Comparison of ENCODE assay signal across 8 cellular contexts in genomic region chr2:218323526-218324472, GRCh38. TPM values are rescaled to one million over a fixed set of nuclear protein-coding genes. Genes with fewer than 3 reads are reported as not detected.
DNase-seq lines count a peak whose midpoint lies in the region; ATAC-seq and TF ChIP-seq lines count a peak whose summit lies in the region.

No MANE protein-coding gene starts in this region.

- CTCF ChIA-PET in activated CD8-positive, alpha-beta T cell treated with anti-CD3 and anti-CD28 coated beads, Interleukin-2, amount 10 ng/mL, durations not matched to agents 7 days and 5 days (lab: Charles Lee): interaction anchor here (2.2 kb wide), 1 partner anchor 22 kb away, joined by 6 read pairs; no protein-coding TSS in a partner anchor

- peak overlapping the region; percentile 79 for H3K27ac ChIP-seq in cardiac muscle cell

- peaks cover 14% of the 10 kb centered on the region for H3K27me3 Mint-ChIP-seq in activated CD8-positive, alpha-beta T cell treated with anti-CD3 and anti-CD28 coated beads, Interleukin-2, amount 10 ng/mL, durations not matched to agents 7 days and 5 days (ENCODE audit: low read depth)
- H3K27me3 Mint-ChIP-seq in progenitor cell of endocrine pancreas: no peaks in the 10 kb centered on the region

- H3K9me3 ChIP-seq in cardiac muscle cell (ENCODE audit: low read depth): no peaks in the 10 kb centered on the region

- H3K27me3 ChIP-seq in cardiac muscle cell: no peaks in the 10 kb centered on the region

- H3K9me3 Mint-ChIP-seq in activated CD8-positive, alpha-beta T cell treated with anti-CD3 and anti-CD28 coated beads, Interleukin-2, amount 10 ng/mL, durations not matched to agents 7 days and 5 days (ENCODE audit: insufficient read depth): no peaks in the 10 kb centered on the region
- H3K9me3 Mint-ChIP-seq in progenitor cell of endocrine pancreas (ENCODE audit: low read depth): no peaks in the 10 kb centered on the region

- ATAC-seq in activated CD8-positive, alpha-beta T cell treated with anti-CD3 and anti-CD28 coated beads, Interleukin-2, amount 10 ng/mL, durations not matched to agents 7 days and 5 days: no peak

- H3K27ac Mint-ChIP-seq in activated CD8-positive, alpha-beta T cell treated with anti-CD3 and anti-CD28 coated beads, Interleukin-2, amount 10 ng/mL, durations not matched to agents 7 days and 5 days: peak overlapping the region; percentile 3
- peak overlapping the region; percentile 86 for H3K27ac Mint-ChIP-seq in progenitor cell of endocrine pancreas

- H3K4me1 ChIP-seq in cardiac muscle cell (ENCODE audit: low read depth): peaks cover 47% of the 10 kb centered on the region

- TF ChIP-seq EP300 in Ishikawa (IDR thresholded peaks at IDR 0.05; ENCODE audit: borderline replicate concordance): no peak

- peak overlapping the region; percentile 70 for H3K4me3 Mint-ChIP-seq in activated CD8-positive, alpha-beta T cell treated with anti-CD3 and anti-CD28 coated beads, Interleukin-2, amount 10 ng/mL, durations not matched to agents 7 days and 5 days
- H3K4me3 Mint-ChIP-seq in progenitor cell of endocrine pancreas (ENCODE audit: low read depth): peak overlapping the region; percentile 94

- peaks cover 23% of the 10 kb centered on the region for H3K4me1 Mint-ChIP-seq in activated CD8-positive, alpha-beta T cell treated with anti-CD3 and anti-CD28 coated beads, Interleukin-2, amount 10 ng/mL, durations not matched to agents 7 days and 5 days (ENCODE audit: low read depth)
- peaks cover 35% of the 10 kb centered on the region for H3K4me1 Mint-ChIP-seq in progenitor cell of endocrine pancreas (ENCODE audit: low read depth)

- TF ChIP-seq CTCF in cardiac muscle cell (IDR thresholded peaks at IDR 0.05; ENCODE audit: low read depth, low read length) (no peak), progenitor cell of endocrine pancreas (IDR thresholded peaks at IDR 0.05; ENCODE audit: unreplicated experiment) (no peak)

- H3K4me3 ChIP-seq in cardiac muscle cell: peak overlapping the region; percentile 42

- H3K36me3 ChIP-seq in cardiac muscle cell: no peaks in the 10 kb centered on the region

- DNase-seq in Caki2 (ENCODE audit: low read depth): peak; percentile 88
- no peak for DNase-seq in activated CD8-positive, alpha-beta T cell treated with anti-CD3 and anti-CD28 coated beads, Interleukin-2, amount 10 ng/mL, durations not matched to agents 7 days and 5 days
- peak; percentile 85 to 92 for DNase-seq in cardiac muscle cell (ENCODE audit: low read depth in 1 of 2, low spot score in 1 of 2)
- no peak for DNase-seq in progenitor cell of endocrine pancreas (ENCODE audit: low spot score, unreplicated experiment)
- no peak for DNase-seq in D341Med (ENCODE audit: low spot score)
- no peak for DNase-seq in GM19240 (ENCODE audit: insufficient read length, low spot score)
- DNase-seq in GOT3 (lab: John Stamatoyannopoulos, UW): no peak

- in situ Hi-C loops in Caki2 (cut with HindIII; ENCODE audit: low pct_unique_long_range_greater_than_20kb, low sequenced_read_pairs): no loop called here

- POLR2A ChIA-PET in activated CD8-positive, alpha-beta T cell treated with anti-CD3 and anti-CD28 coated beads, Interleukin-2, amount 10 ng/mL, durations not matched to agents 7 days and 5 days (lab: Charles Lee): no interaction called here

- H3K36me3 Mint-ChIP-seq in activated CD8-positive, alpha-beta T cell treated with anti-CD3 and anti-CD28 coated beads, Interleukin-2, amount 10 ng/mL, durations not matched to agents 7 days and 5 days (ENCODE audit: low read depth): no peaks in the 10 kb centered on the region
- peaks cover 1% of the 10 kb centered on the region for H3K36me3 Mint-ChIP-seq in progenitor cell of endocrine pancreas (ENCODE audit: insufficient read depth)

- no peak for TF ChIP-seq RAD21 in Ishikawa (IDR thresholded peaks at IDR 0.05; ENCODE audit: low read depth)

TF ChIP-seq in Ishikawa, 13 proteins besides CTCF, POLR2A, EP300 and RAD21:
- TF ChIP-seq EGR1 (IDR thresholded peaks at IDR 0.05): no peak
- peak; percentile 81 for TF ChIP-seq CEBPB (IDR thresholded peaks at IDR 0.05)
- TF ChIP-seq MAX (IDR thresholded peaks at IDR 0.05): no peak
- 0 out of 2 replicates have a peak, but pooled peaks have one; percentile 3 for TF ChIP-seq TEAD4 (IDR thresholded peaks at IDR 0.05)
- TF ChIP-seq TAF1 (IDR thresholded peaks at IDR 0.05; ENCODE audit: low read depth): 0 out of 2 replicates have a peak, but pooled peaks have one; percentile 20
- no peak for TF ChIP-seq YY1 (IDR thresholded peaks at IDR 0.05; ENCODE audit: low read depth)
- TF ChIP-seq REST (IDR thresholded peaks at IDR 0.05; ENCODE audit: low read depth): no peak
- peak; percentile 30; the same call in 1 of the 2 replicates for TF ChIP-seq NFIC (IDR thresholded peaks at IDR 0.05)
- no peak for TF ChIP-seq FOXM1 (IDR thresholded peaks at IDR 0.05; ENCODE audit: borderline replicate concordance, low read depth)
- no peak for TF ChIP-seq USF1 (IDR thresholded peaks at IDR 0.05)
- TF ChIP-seq TCF12 (IDR thresholded peaks at IDR 0.05; ENCODE audit: low read depth): no peak
TF ChIP-seq in Ishikawa: peak in this region for 4.

RNA-seq across cellular contexts. Expression of gene TMBIM1, which starts 31.5 kb away (rescaled TPM):
- total RNA-seq in Caki2 (2014; rRNA removed; shearing (Covaris generic); ENCODE audit: low replicate concordance): 159 and 177 TPM in 2 replicates
- 10 to 100 TPM; 52.9 to 58.9 TPM for total RNA-seq in activated CD8-positive, alpha-beta T cell treated with anti-CD3 and anti-CD28 coated beads, Interleukin-2, amount 10 ng/mL, durations not matched to agents 7 days and 5 days
- 15.5 and 25.9 TPM in 2 replicates for total RNA-seq in cardiac muscle cell
- 18.8 and 41.2 TPM in 2 replicates for polyA plus RNA-seq in cardiac muscle cell
- 131 and 137 TPM in 2 replicates for total RNA-seq in progenitor cell of endocrine pancreas

RNA-seq across cellular contexts. Expression of gene CATIP, which starts 32.9 kb away (rescaled TPM):
- total RNA-seq in Caki2 (2014; rRNA removed; shearing (Covaris generic); ENCODE audit: low replicate concordance): 0.57 and 3.2 TPM in 2 replicates
- total RNA-seq in activated CD8-positive, alpha-beta T cell treated with anti-CD3 and anti-CD28 coated beads, Interleukin-2, amount 10 ng/mL, durations not matched to agents 7 days and 5 days: not detected
- total RNA-seq in cardiac muscle cell (2.0 and 5.5 TPM in 2 replicates), progenitor cell of endocrine pancreas (3.3 and 3.8 TPM in 2 replicates)
- polyA plus RNA-seq in cardiac muscle cell: 1.2 and 5.0 TPM in 2 replicates

RNA-seq across cellular contexts. Expression of gene PNKD, which starts 53.5 kb away (rescaled TPM):
- total RNA-seq in Caki2 (2014; rRNA removed; shearing (Covaris generic); ENCODE audit: low replicate concordance): 66.8 and 75.8 TPM in 2 replicates
- 10 to 100 TPM; 36.7 to 37.6 TPM for total RNA-seq in activated CD8-positive, alpha-beta T cell treated with anti-CD3 and anti-CD28 coated beads, Interleukin-2, amount 10 ng/mL, durations not matched to agents 7 days and 5 days
- total RNA-seq in cardiac muscle cell (103 and 173 TPM in 2 replicates), progenitor cell of endocrine pancreas (54.3 and 54.5 TPM in 2 replicates)
- polyA plus RNA-seq in cardiac muscle cell: 206 and 287 TPM in 2 replicates

RNA-seq across cellular contexts. Expression of gene AAMP, which starts 53.9 kb away (rescaled TPM):
- 130 and 189 TPM in 2 replicates for total RNA-seq in Caki2 (2014; rRNA removed; shearing (Covaris generic); ENCODE audit: low replicate concordance)
- 10 to 100 TPM; 52.6 to 56.2 TPM for total RNA-seq in activated CD8-positive, alpha-beta T cell treated with anti-CD3 and anti-CD28 coated beads, Interleukin-2, amount 10 ng/mL, durations not matched to agents 7 days and 5 days
- total RNA-seq in cardiac muscle cell (269 and 315 TPM in 2 replicates), progenitor cell of endocrine pancreas (79.2 and 85.2 TPM in 2 replicates)
- 273 and 276 TPM in 2 replicates for polyA plus RNA-seq in cardiac muscle cell

RNA-seq across cellular contexts. Expression of gene SLC11A1, which starts 58.3 kb away (rescaled TPM):
- total RNA-seq in Caki2 (2014; rRNA removed; shearing (Covaris generic); ENCODE audit: low replicate concordance): 1.4 and 3.0 TPM in 2 replicates
- under 1 TPM; 0.21 to 0.29 TPM for total RNA-seq in activated CD8-positive, alpha-beta T cell treated with anti-CD3 and anti-CD28 coated beads, Interleukin-2, amount 10 ng/mL, durations not matched to agents 7 days and 5 days
- 0.25 and 0.63 TPM in 2 replicates for total RNA-seq in cardiac muscle cell
- 0.81 and 1.1 TPM in 2 replicates for polyA plus RNA-seq in cardiac muscle cell
- 0.33 and 0.34 TPM in 2 replicates for total RNA-seq in progenitor cell of endocrine pancreas

Comparison
In these comparisons a context has a peak if more than half of its experiments do, and no peak if none do; other contexts are left out.
1. DNase-seq: peak in Caki2 (single experiment) and cardiac muscle cell (2 of 2); none in activated CD8-positive, alpha-beta T cell treated with anti-CD3 and anti-CD28 coated beads, Interleukin-2, amount 10 ng/mL, durations not matched to agents 7 days and 5 days (single experiment), progenitor cell of endocrine pancreas (single experiment), D341Med (single experiment), GM19240 (single experiment) and GOT3 (single experiment).